ENCODE assay signal across 8 cellular contexts in the genomic region with DNA sequence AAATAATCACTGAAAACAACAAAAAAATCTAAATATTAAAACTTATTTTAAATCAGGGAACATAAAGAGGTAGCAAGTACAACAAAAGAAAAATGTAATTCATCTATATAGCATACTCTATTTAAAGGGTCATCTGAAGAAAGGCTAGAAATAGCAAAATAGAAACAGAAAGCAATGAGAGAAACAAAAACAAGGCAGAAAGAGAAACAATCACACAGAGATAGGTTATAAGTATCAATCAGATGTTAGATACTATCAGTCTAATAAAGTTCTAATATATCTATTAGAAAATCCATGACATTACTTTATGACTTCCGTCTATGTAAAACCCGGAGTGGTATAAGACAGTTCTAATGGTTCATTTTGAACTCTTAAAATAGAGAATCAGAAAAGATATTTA. TPM values are rescaled to one million over a fixed set of nuclear protein-coding genes. Genes with fewer than 3 reads are reported as not detected.
A peak's percentile ranks its signal among the peaks of the same experiment; 100 is the strongest.
DNase-seq lines count a peak whose midpoint lies in the region; ATAC-seq, FAIRE-seq and TF ChIP-seq lines count a peak whose summit lies in the region.

No MANE protein-coding gene starts in this region.

- no peaks in the 10 kb centered on the region for H3K27me3 ChIP-seq in endothelial cell of umbilical vein (ENCODE audit: control insufficient read depth in 2 of 2, insufficient read depth in 2 of 2, low read length in 2 of 2)

- POLR2A ChIA-PET in endothelial cell of umbilical vein (lab: Charles Lee): no interaction called here

- H3K27ac ChIP-seq in endothelial cell of umbilical vein (ENCODE audit: insufficient read depth, low read depth, low read length): no peak overlapping the region

- intact Hi-C loops in endothelial cell of umbilical vein (cut with micrococcal nuclease): no loop called here

- peak; percentile 79 for ATAC-seq in HG03175 (IDR thresholded peaks at IDR 0.05; ENCODE audit: unreplicated experiment)

- H4K20me1 ChIP-seq in endothelial cell of umbilical vein (replicated peaks; ENCODE audit: control insufficient read depth, extremely low read depth, insufficient read depth, low read length): peaks cover 8% of the 10 kb centered on the region

- no peaks in the 10 kb centered on the region for H3K9me1 ChIP-seq in endothelial cell of umbilical vein (replicated peaks; ENCODE audit: control insufficient read depth, extremely low read depth, insufficient read depth, low read length)

- FAIRE-seq in GM19239 (lab: Jason Lieb, UNC): peak; percentile 42
- FAIRE-seq in endothelial cell of umbilical vein (lab: Jason Lieb, UNC): no peak

- H3K4me3 ChIP-seq in AG10803 (ENCODE audit: low read length) (peak overlapping the region; percentile 43), endothelial cell of umbilical vein (replicated peaks in 1 of 3; ENCODE audit: insufficient read depth in 1 of 3, low read depth in 1 of 3, low read length in 3 of 3) (peak overlapping the region in 2 of 3 experiments; percentile 20 to 46)

- peaks cover 61% of the 10 kb centered on the region for H3K79me2 ChIP-seq in endothelial cell of umbilical vein (ENCODE audit: control insufficient read depth, insufficient read depth, low read length)

- TF ChIP-seq CTCF in AG10803 (conservative IDR thresholded peaks at IDR 0.05; ENCODE audit: low read length) (no peak), endothelial cell of umbilical vein (IDR thresholded peaks at IDR 0.05; ENCODE audit: extremely low read depth in 1 of 2, insufficient read depth in 1 of 2, low read depth in 1 of 2, low read length in 2 of 2) (no peak)

- H3K36me3 ChIP-seq in endothelial cell of umbilical vein (ENCODE audit: control insufficient read depth in 2 of 2, extremely low read depth in 1 of 2, insufficient read depth in 2 of 2, low read length in 2 of 2): no peaks in the 10 kb centered on the region

- dilution Hi-C loops in endothelial cell of umbilical vein (cut with MboI; ENCODE audit: extremely low pct_ligation_motif_present, low sequenced_read_pairs): no loop called here

- no peak for TF ChIP-seq POLR2A in endothelial cell of umbilical vein (IDR thresholded peaks at IDR 0.05; ENCODE audit: low read depth, low read length)

- CTCF ChIA-PET in endothelial cell of umbilical vein (lab: Charles Lee): no interaction called here

- peak overlapping the region; percentile 44 for H3K9ac ChIP-seq in endothelial cell of umbilical vein (replicated peaks; ENCODE audit: extremely low read depth, insufficient read depth, low read length)

- BruUV-seq in endothelial cell of umbilical vein (replicated peaks; lab: Mats Ljungman, UMichigan): no TSS peak

- H3K4me2 ChIP-seq in endothelial cell of umbilical vein (ENCODE audit: insufficient read depth, low read length): peak overlapping the region; percentile 95

- DNase-seq in AG10803 (ENCODE audit: low read depth) (no peak), GM19239 (ENCODE audit: insufficient read length, low spot score) (no peak), endothelial cell of umbilical vein (ENCODE audit: low read depth, low spot score) (no peak), COLO829 (ENCODE audit: low spot score) (no peak), dedifferentiated amniotic fluid mesenchymal stem cell (ENCODE audit: extremely low spot score) (no peak), activated gamma-delta T cell treated with Interleukin-2 at 50 U/mL for 16 hours (no peak)
- DNase-seq in activated CD4-positive, alpha-beta T cell treated with anti-CD3 and anti-CD28 coated beads for 1 hour: no peak

- no peak overlapping the region for H2AFZ ChIP-seq in endothelial cell of umbilical vein (ENCODE audit: low read depth, low read length)

- H3K4me1 ChIP-seq in endothelial cell of umbilical vein (ENCODE audit: control insufficient read depth, extremely low read depth, insufficient read depth, low read length): peaks cover 5% of the 10 kb centered on the region

- no peaks in the 10 kb centered on the region for H3K9me3 ChIP-seq in endothelial cell of umbilical vein (replicated peaks; ENCODE audit: control insufficient read depth, insufficient read depth, low read length)

TF ChIP-seq in endothelial cell of umbilical vein, 7 proteins besides CTCF, POLR2A, EP300 and RAD21:
- TF ChIP-seq JUN (IDR thresholded peaks at IDR 0.05; ENCODE audit: borderline replicate concordance, insufficient read depth, insufficient read length, low read depth): no peak
- TF ChIP-seq FOS (IDR thresholded peaks at IDR 0.05; ENCODE audit: borderline replicate concordance, insufficient read depth, low read length): no peak
- no peak for TF ChIP-seq POLR2AphosphoS5 (IDR thresholded peaks at IDR 0.05; ENCODE audit: insufficient read depth, low read depth, low read length)

RNA-seq across cellular contexts. Expression of gene RICTOR, which starts 16.0 kb away (rescaled TPM):
- total RNA-seq in endothelial cell of umbilical vein: 38.0 and 39.5 TPM in 2 replicates
- polyA plus RNA-seq in endothelial cell of umbilical vein: 7.0 and 9.2 TPM in 2 replicates
- 2.8 and 2.9 TPM in 2 replicates for polyA plus RNA-seq in endothelial cell of umbilical vein (2011; cell fraction: cytosol; rRNA removed)
- polyA plus RNA-seq in endothelial cell of umbilical vein (2011; cell fraction: nucleus; rRNA removed): 41.6 and 47.1 TPM in 2 replicates
- polyA plus RNA-seq in endothelial cell of umbilical vein (2012): 7.2 and 10.1 TPM in 2 replicates
- polyA minus RNA-seq in endothelial cell of umbilical vein: 60.0 and 66.7 TPM in 2 replicates
- polyA minus RNA-seq in endothelial cell of umbilical vein (2011; cell fraction: cytosol; rRNA and poly(A)+ RNA removed): 27.1 TPM
- 112 and 187 TPM in 2 replicates for polyA minus RNA-seq in endothelial cell of umbilical vein (2011; cell fraction: nucleus; rRNA and poly(A)+ RNA removed)
